1 cellular context compared by ENCODE assay signal in the genomic region with DNA sequence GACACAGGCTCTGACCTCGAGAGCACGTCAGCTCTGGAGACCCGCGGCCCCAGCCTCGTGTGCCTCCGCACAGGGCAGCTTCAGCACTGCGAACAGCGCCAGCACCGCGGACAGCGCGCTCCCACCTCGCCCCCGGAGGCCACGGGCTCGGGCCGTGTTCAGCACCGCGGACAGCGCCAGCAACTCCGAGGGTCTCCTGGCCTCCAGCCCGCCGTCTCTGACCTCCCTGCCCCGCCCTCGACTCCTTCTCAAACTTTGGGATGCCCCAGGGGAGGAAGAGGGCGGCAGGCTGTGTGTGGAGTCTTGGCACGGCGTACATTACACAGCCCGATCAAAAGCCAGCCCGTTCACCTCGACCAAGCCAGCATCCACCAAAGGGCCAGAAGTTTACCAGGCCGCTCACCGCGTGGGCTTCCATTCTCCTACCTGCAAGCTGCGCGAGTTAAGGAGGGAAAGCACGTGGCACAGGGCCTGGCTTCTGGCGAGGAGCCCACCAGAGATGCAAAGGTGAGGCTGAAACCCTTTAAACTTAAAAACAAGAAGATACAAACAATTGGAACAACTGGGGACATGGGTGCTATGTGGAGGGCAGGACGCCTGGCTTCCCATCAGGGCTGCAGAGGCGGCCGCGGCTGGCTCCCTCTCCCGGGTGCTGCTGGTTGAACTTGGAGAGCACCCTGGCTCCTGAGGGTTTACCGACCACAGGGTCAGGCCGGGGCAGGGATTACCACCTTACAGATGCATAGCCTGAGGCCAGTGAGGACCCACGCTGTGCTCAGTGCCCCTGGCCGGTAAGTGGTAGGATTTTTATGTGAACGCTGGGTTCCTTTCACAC.
TF ChIP-seq lines count a peak whose summit lies in the region.

No MANE protein-coding gene starts in this region.

TF ChIP-seq in HepG2, 621 proteins besides CTCF, POLR2A, EP300 and RAD21 (continued from another document and continues in another):
- peak; percentile 99 for TF ChIP-seq ZBTB3 (CRISPR knock-in tag; IDR thresholded peaks at IDR 0.05; ENCODE audit: borderline replicate concordance, low read depth)
- no peak for TF ChIP-seq BCLAF1 (IDR thresholded peaks at IDR 0.05)
- peak; percentile 100 for TF ChIP-seq BORCS8-MEF2B (CRISPR knock-in tag; IDR thresholded peaks at IDR 0.05)
- TF ChIP-seq, protein P1, sequence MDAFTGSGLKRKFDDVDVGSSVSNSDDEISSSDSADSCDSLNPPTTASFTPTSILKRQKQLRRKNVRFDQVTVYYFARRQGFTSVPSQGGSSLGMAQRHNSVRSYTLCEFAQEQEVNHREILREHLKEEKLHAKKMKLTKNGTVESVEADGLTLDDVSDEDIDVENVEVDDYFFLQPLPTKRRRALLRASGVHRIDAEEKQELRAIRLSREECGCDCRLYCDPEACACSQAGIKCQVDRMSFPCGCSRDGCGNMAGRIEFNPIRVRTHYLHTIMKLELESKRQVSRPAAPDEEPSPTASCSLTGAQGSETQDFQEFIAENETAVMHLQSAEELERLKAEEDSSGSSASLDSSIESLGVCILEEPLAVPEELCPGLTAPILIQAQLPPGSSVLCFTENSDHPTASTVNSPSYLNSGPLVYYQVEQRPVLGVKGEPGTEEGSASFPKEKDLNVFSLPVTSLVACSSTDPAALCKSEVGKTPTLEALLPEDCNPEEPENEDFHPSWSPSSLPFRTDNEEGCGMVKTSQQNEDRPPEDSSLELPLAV (CRISPR knock-in tag; conservative IDR thresholded peaks at IDR 0.05; ENCODE audit: low read depth) = peak; percentile 100
- TF ChIP-seq ZNF224 (CRISPR knock-in tag; IDR thresholded peaks at IDR 0.05) = peak; percentile 99
- TF ChIP-seq NRL (CRISPR knock-in tag; IDR thresholded peaks at IDR 0.05; ENCODE audit: borderline replicate concordance) = peak; percentile 100
- TF ChIP-seq ZNF530 (CRISPR knock-in tag; IDR thresholded peaks at IDR 0.05; ENCODE audit: low read depth) = peak; percentile 100
- peak; percentile 100 for TF ChIP-seq ZNF704 (CRISPR knock-in tag; IDR thresholded peaks at IDR 0.05; ENCODE audit: borderline replicate concordance)
- peak; percentile 100 for TF ChIP-seq NCOA1 (CRISPR knock-in tag; IDR thresholded peaks at IDR 0.05)
- peak; percentile 96 for TF ChIP-seq ELF4 (CRISPR knock-in tag; IDR thresholded peaks at IDR 0.05; ENCODE audit: borderline replicate concordance)
- TF ChIP-seq THAP7 (CRISPR knock-in tag; IDR thresholded peaks at IDR 0.05) = peak; percentile 99
- TF ChIP-seq, protein P2, sequence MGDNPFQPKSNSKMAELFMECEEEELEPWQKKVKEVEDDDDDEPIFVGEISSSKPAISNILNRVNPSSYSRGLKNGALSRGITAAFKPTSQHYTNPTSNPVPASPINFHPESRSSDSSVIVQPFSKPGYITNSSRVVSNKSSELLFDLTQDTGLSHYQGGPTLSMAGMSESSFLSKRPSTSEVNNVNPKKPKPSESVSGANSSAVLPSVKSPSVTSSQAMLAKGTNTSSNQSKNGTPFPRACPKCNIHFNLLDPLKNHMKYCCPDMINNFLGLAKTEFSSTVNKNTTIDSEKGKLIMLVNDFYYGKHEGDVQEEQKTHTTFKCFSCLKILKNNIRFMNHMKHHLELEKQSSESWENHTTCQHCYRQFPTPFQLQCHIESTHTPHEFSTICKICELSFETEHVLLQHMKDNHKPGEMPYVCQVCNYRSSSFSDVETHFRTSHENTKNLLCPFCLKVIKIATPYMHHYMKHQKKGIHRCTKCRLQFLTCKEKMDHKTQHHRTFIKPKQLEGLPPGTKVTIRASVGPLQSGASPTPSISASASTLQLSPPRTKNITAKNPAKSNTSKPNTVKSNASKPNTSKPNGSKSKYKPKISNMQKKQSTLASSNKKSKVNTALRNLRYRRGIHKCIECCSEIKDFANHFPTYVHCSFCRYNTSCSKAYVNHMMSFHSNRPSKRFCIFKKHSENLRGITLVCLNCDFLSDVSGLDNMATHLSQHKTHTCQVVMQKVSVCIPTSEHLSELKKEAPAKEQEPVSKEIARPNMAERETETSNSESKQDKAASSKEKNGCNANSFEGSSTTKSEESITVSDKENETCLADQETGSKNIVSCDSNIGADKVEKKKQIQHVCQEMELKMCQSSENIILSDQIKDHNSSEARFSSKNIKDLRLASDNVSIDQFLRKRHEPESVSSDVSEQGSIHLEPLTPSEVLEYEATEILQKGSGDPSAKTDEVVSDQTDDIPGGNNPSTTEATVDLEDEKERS (CRISPR knock-in tag; IDR thresholded peaks at IDR 0.05) = peak; percentile 100
- peak; percentile 99 for TF ChIP-seq ZNF577 (CRISPR knock-in tag; IDR thresholded peaks at IDR 0.05; ENCODE audit: borderline replicate concordance, low read depth)
- peak; percentile 96 for TF ChIP-seq NCOA2 (CRISPR knock-in tag; IDR thresholded peaks at IDR 0.05)
- peak; percentile 96; the same call in 1 of the 2 replicates for TF ChIP-seq ZNF10 (CRISPR knock-in tag; IDR thresholded peaks at IDR 0.05; ENCODE audit: borderline replicate concordance, low read depth)
- no peak for TF ChIP-seq TRIM24 (CRISPR knock-in tag; IDR thresholded peaks at IDR 0.05)
- TF ChIP-seq ZSCAN12 (CRISPR knock-in tag; IDR thresholded peaks at IDR 0.05) = peak; percentile 100
- peak; percentile 98 for TF ChIP-seq ARNTL (CRISPR knock-in tag; IDR thresholded peaks at IDR 0.05)
- TF ChIP-seq ZNF556 (CRISPR knock-in tag; IDR thresholded peaks at IDR 0.05; ENCODE audit: borderline replicate concordance) = peak; percentile 100
- TF ChIP-seq, protein P3, sequence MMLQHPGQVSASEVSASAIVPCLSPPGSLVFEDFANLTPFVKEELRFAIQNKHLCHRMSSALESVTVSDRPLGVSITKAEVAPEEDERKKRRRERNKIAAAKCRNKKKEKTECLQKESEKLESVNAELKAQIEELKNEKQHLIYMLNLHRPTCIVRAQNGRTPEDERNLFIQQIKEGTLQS (CRISPR knock-in tag; IDR thresholded peaks at IDR 0.05) = peak; percentile 100
- peak; percentile 59 for TF ChIP-seq HNF4A (CRISPR knock-in tag; IDR thresholded peaks at IDR 0.05)
- peak; percentile 100 for TF ChIP-seq KLF16 (CRISPR knock-in tag; IDR thresholded peaks at IDR 0.05)
- peak; percentile 99 for TF ChIP-seq ZNF432 (CRISPR knock-in tag; IDR thresholded peaks at IDR 0.05; ENCODE audit: borderline replicate concordance)
- TF ChIP-seq NFYC (CRISPR knock-in tag; IDR thresholded peaks at IDR 0.05) = peak; percentile 78
- TF ChIP-seq ZSCAN31 (CRISPR knock-in tag; IDR thresholded peaks at IDR 0.05; ENCODE audit: low read depth) = peak; percentile 100
- peak; percentile 100 for TF ChIP-seq KLF13 (CRISPR knock-in tag; IDR thresholded peaks at IDR 0.05)
- TF ChIP-seq REPIN1 (CRISPR knock-in tag; IDR thresholded peaks at IDR 0.05; ENCODE audit: borderline replicate concordance, low read depth) = peak; percentile 100
- peak; percentile 99 for TF ChIP-seq RELA (CRISPR knock-in tag; IDR thresholded peaks at IDR 0.05)
- TF ChIP-seq ZNF207 (IDR thresholded peaks at IDR 0.05; ENCODE audit: borderline replicate concordance) = no peak
- TF ChIP-seq ZNF460 (CRISPR knock-in tag; IDR thresholded peaks at IDR 0.05; ENCODE audit: borderline replicate concordance) = peak; percentile 67
- peak; percentile 100 for TF ChIP-seq ZNF83 (CRISPR knock-in tag; IDR thresholded peaks at IDR 0.05; ENCODE audit: borderline replicate concordance)
- TF ChIP-seq ARNT (IDR thresholded peaks at IDR 0.05) = no peak
- no peak for TF ChIP-seq ATM (IDR thresholded peaks at IDR 0.05; ENCODE audit: borderline replicate concordance)
- TF ChIP-seq, protein P4, sequence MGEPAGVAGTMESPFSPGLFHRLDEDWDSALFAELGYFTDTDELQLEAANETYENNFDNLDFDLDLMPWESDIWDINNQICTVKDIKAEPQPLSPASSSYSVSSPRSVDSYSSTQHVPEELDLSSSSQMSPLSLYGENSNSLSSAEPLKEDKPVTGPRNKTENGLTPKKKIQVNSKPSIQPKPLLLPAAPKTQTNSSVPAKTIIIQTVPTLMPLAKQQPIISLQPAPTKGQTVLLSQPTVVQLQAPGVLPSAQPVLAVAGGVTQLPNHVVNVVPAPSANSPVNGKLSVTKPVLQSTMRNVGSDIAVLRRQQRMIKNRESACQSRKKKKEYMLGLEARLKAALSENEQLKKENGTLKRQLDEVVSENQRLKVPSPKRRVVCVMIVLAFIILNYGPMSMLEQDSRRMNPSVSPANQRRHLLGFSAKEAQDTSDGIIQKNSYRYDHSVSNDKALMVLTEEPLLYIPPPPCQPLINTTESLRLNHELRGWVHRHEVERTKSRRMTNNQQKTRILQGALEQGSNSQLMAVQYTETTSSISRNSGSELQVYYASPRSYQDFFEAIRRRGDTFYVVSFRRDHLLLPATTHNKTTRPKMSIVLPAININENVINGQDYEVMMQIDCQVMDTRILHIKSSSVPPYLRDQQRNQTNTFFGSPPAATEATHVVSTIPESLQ (CRISPR knock-in tag; conservative IDR thresholded peaks at IDR 0.05) = peak; percentile 100
- TF ChIP-seq SOX6 (IDR thresholded peaks at IDR 0.05) = no peak
- TF ChIP-seq SOX6 (CRISPR knock-in tag; IDR thresholded peaks at IDR 0.05) = peak; percentile 88
- no peak for TF ChIP-seq HMGA1 (CRISPR knock-in tag; conservative IDR thresholded peaks at IDR 0.05)
- TF ChIP-seq ZNF841 (CRISPR knock-in tag; IDR thresholded peaks at IDR 0.05; ENCODE audit: borderline replicate concordance) = peak; percentile 100
- TF ChIP-seq ZNF746 (CRISPR knock-in tag; IDR thresholded peaks at IDR 0.05) = peak; percentile 99
- TF ChIP-seq, protein P5, sequence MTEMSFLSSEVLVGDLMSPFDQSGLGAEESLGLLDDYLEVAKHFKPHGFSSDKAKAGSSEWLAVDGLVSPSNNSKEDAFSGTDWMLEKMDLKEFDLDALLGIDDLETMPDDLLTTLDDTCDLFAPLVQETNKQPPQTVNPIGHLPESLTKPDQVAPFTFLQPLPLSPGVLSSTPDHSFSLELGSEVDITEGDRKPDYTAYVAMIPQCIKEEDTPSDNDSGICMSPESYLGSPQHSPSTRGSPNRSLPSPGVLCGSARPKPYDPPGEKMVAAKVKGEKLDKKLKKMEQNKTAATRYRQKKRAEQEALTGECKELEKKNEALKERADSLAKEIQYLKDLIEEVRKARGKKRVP (CRISPR knock-in tag; IDR thresholded peaks at IDR 0.05) = peak in 1 of 2 experiments; percentile 94; a peak in 2 of 4 replicates
- peak; percentile 62 for TF ChIP-seq STAG1 (CRISPR knock-in tag; IDR thresholded peaks at IDR 0.05)
- TF ChIP-seq, protein P6, sequence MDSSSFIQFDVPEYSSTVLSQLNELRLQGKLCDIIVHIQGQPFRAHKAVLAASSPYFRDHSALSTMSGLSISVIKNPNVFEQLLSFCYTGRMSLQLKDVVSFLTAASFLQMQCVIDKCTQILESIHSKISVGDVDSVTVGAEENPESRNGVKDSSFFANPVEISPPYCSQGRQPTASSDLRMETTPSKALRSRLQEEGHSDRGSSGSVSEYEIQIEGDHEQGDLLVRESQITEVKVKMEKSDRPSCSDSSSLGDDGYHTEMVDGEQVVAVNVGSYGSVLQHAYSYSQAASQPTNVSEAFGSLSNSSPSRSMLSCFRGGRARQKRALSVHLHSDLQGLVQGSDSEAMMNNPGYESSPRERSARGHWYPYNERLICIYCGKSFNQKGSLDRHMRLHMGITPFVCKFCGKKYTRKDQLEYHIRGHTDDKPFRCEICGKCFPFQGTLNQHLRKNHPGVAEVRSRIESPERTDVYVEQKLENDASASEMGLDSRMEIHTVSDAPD (CRISPR knock-in tag; IDR thresholded peaks at IDR 0.05) = peak; percentile 96
- peak; percentile 97 for TF ChIP-seq RARA (CRISPR knock-in tag; IDR thresholded peaks at IDR 0.05)
- TF ChIP-seq MTA1 (CRISPR knock-in tag; IDR thresholded peaks at IDR 0.05; ENCODE audit: borderline replicate concordance) = peak; percentile 97
- TF ChIP-seq, protein P7, sequence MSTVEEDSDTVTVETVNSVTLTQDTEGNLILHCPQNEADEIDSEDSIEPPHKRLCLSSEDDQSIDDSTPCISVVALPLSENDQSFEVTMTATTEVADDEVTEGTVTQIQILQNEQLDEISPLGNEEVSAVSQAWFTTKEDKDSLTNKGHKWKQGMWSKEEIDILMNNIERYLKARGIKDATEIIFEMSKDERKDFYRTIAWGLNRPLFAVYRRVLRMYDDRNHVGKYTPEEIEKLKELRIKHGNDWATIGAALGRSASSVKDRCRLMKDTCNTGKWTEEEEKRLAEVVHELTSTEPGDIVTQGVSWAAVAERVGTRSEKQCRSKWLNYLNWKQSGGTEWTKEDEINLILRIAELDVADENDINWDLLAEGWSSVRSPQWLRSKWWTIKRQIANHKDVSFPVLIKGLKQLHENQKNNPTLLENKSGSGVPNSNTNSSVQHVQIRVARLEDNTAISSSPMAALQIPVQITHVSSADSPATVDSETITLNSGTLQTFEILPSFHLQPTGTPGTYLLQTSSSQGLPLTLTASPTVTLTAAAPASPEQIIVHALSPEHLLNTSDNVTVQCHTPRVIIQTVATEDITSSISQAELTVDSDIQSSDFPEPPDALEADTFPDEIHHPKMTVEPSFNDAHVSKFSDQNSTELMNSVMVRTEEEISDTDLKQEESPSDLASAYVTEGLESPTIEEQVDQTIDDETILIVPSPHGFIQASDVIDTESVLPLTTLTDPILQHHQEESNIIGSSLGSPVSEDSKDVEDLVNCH (CRISPR knock-in tag; IDR thresholded peaks at IDR 0.05) = peak; percentile 98
- TF ChIP-seq HMG20A (CRISPR knock-in tag; IDR thresholded peaks at IDR 0.05; ENCODE audit: borderline replicate concordance) = peak; percentile 96
